In genomic region chr5:119398713-119399492, GRCh38 we compare ENCODE assay signal across 1 cellular context.
TF ChIP-seq lines count a peak whose summit lies in the region.

No MANE protein-coding gene starts in this region.

TF ChIP-seq in liver, 16 proteins besides CTCF, POLR2A, EP300 and RAD21 (continued from another document):
- TF ChIP-seq REST (IDR thresholded peaks at IDR 0.05), result peak; percentile 75
- peak; percentile 65 to 88 for TF ChIP-seq JUND (IDR thresholded peaks at IDR 0.05)
- TF ChIP-seq ATF3 (IDR thresholded peaks at IDR 0.05), result no peak
- TF ChIP-seq HNF4A (conservative IDR thresholded peaks at IDR 0.05), result peak; percentile 95 to 96
- peak; percentile 95 for TF ChIP-seq SP1 (IDR thresholded peaks at IDR 0.05)
- peak; percentile 79 for TF ChIP-seq ZBTB33 (IDR thresholded peaks at IDR 0.05)
- peak; percentile 56 to 82 for TF ChIP-seq RXRA (IDR thresholded peaks at IDR 0.05)
- peak; percentile 97 for TF ChIP-seq MAX (IDR thresholded peaks at IDR 0.05)
- TF ChIP-seq FOXA2 (IDR thresholded peaks at IDR 0.05), result no peak
- TF ChIP-seq NR2F2 (IDR thresholded peaks at IDR 0.05), result no peak
- TF ChIP-seq GABPA (IDR thresholded peaks at IDR 0.05 in 1 of 2, conservative IDR thresholded peaks at IDR 0.05 in 1 of 2), result peak in 1 of 2 donors; percentile 36
- peak; percentile 79 for TF ChIP-seq HNF4G (IDR thresholded peaks at IDR 0.05)
